Comparison of ENCODE assay signal across 9 cellular contexts in the genomic region with DNA sequence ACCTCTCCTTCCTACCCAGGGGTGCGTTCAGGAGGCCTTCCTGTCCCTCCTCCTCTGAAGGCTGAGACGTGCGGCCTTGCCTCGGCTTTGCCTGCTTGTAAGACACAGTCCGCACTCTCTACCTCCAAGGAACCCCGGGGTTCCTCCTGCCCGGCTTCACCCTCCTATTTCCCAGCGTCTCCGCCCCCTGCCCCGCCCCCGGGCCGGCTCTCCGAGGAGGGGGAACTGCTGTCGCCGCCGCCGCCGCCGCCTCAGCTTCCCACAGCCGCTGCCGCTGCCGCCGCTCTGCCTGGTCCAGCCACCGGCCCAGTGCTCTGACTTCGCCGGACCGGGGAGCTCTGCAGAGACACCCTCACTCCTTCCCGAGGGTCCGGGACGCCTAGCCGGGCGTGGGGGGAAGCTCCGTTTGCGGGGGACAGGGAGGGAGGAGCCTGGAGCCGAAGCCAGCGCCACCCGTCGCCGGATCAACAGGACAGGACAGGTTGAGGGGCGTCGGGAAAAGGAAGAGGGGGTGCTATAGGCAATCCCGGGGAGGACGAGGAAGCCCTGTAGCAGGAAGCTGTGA. TPM values are rescaled to one million over a fixed set of nuclear protein-coding genes. Genes with fewer than 3 reads are reported as not detected.
A peak's percentile ranks its signal among the peaks of the same experiment; 100 is the strongest.
DNase-seq lines count a peak whose midpoint lies in the region; ATAC-seq and TF ChIP-seq lines count a peak whose summit lies in the region.
"Had no signal": no experiment of that assay in that cellular context is flagged by ENCODE, and none has a peak within 500 bp of the region (broad histone marks: within the 10 kb centered on the region; RNA-seq: fewer than 3 reads in every experiment).

No MANE protein-coding gene starts in this region.

- H3K36me3 ChIP-seq in BJ (ENCODE audit: control insufficient read depth, insufficient read depth, low read length), result no peaks in the 10 kb centered on the region
- H3K36me3 ChIP-seq in OCI-LY7 (ENCODE audit: insufficient read depth, low read length), result no peaks in the 10 kb centered on the region
- H3K36me3 ChIP-seq in psoas muscle (ENCODE audit: insufficient read depth in 1 of 2, low read depth in 1 of 2), result no peaks in the 10 kb centered on the region

- H3K36me3 Mint-ChIP-seq in activated naive CD8-positive, alpha-beta T cell treated with anti-CD3 and anti-CD28 coated beads for 36 hours, result peaks cover 10% of the 10 kb centered on the region

- no peak overlapping the region for H3K27ac ChIP-seq in OCI-LY7 (ENCODE audit: low read depth, low read length, poor library complexity, severe bottlenecking)
- H3K27ac ChIP-seq in psoas muscle, result peak overlapping the region; percentile 100

- peaks cover 42% of the 10 kb centered on the region for H3K27me3 Mint-ChIP-seq in activated naive CD8-positive, alpha-beta T cell treated with anti-CD3 and anti-CD28 coated beads for 36 hours

- H3K9me2 ChIP-seq in OCI-LY7 (ENCODE audit: insufficient read depth, low read length), result no peaks in the 10 kb centered on the region

- BruUV-seq in OCI-LY7 (replicated peaks; lab: Mats Ljungman, UMichigan), result no TSS peak

- H4K20me1 ChIP-seq in OCI-LY7 (ENCODE audit: insufficient read depth, low read length), result no peaks in the 10 kb centered on the region

- intact Hi-C loops in OCI-LY7 (cut with micrococcal nuclease; ENCODE audit: unreplicated experiment), result loop anchor here (5.0 kb wide), 1 partner anchor 401 kb away; the partner anchor contains the start of gene SLC16A13
- intact Hi-C loops in left ventricle myocardium superior (cut with micrococcal nuclease), result no loop called here
- intact Hi-C loops in psoas muscle (cut with DNase I), result loop anchor here (2.0 to 10.0 kb wide), 6 partner anchors 43 to 247 kb away; partner anchors contain the start of genes KCTD11 (in 2 of the 2), SENP3 (in 2 of the 2), SLC35G6 (in 1 of the 2) and TP53 (in 1 of the 2)

- 24 to 38% (median 28%) methylated on average over 42 to 43 of the region's 43 CpGs for WGBS in psoas muscle, 3 donors

- DNase-seq in BJ (ENCODE audit: low read depth) (no peak), OCI-LY7 (ENCODE audit: low spot score) (peak; percentile 29), left ventricle myocardium superior (peak; percentile 87), psoas muscle (peak; percentile 76 to 85), NAMALWA (ENCODE audit: low spot score) (no peak)
- DNase-seq in activated naive CD8-positive, alpha-beta T cell treated with anti-CD3 and anti-CD28 coated beads for 36 hours, result peak; percentile 77

- H3K4me1 ChIP-seq in OCI-LY7 (ENCODE audit: insufficient read depth, low read length, poor library complexity, severe bottlenecking), result peaks cover 40% of the 10 kb centered on the region
- H3K4me1 ChIP-seq in psoas muscle, result peaks cover 44% of the 10 kb centered on the region

- no peak for TF ChIP-seq CTCF in BJ (IDR thresholded peaks at IDR 0.05; ENCODE audit: insufficient read depth, low read depth, low read length)
- TF ChIP-seq CTCF in OCI-LY7 (conservative IDR thresholded peaks at IDR 0.05; ENCODE audit: low read length), result no peak
- TF ChIP-seq CTCF in psoas muscle (IDR thresholded peaks at IDR 0.05), result no peak

- H3K9me3 Mint-ChIP-seq in activated naive CD8-positive, alpha-beta T cell treated with anti-CD3 and anti-CD28 coated beads for 36 hours, result no peaks in the 10 kb centered on the region
- H3K9me3 Mint-ChIP-seq: activated naive CD4-positive, alpha-beta T cell treated with anti-CD3 and anti-CD28 coated beads, Interleukin-2, amount 50 U/mL, for 72 hours had no signal

- peak overlapping the region; percentile 54 for H3K27ac Mint-ChIP-seq in activated naive CD8-positive, alpha-beta T cell treated with anti-CD3 and anti-CD28 coated beads for 36 hours

- POLR2A ChIA-PET in BJ (lab: Charles Lee), result interaction anchor here (0.5 kb wide), 1 partner anchor 118 kb away, joined by 3 read pairs; no protein-coding TSS in a partner anchor
- POLR2A ChIA-PET in OCI-LY7 (lab: Charles Lee), result interaction anchor here (0.6 kb wide), 1 partner anchor 54 kb away, joined by 3 read pairs; no protein-coding TSS in a partner anchor

- peaks cover 41% of the 10 kb centered on the region for H3K4me1 Mint-ChIP-seq in activated naive CD8-positive, alpha-beta T cell treated with anti-CD3 and anti-CD28 coated beads for 36 hours

- CTCF ChIA-PET in BJ (lab: Yijun Ruan, JAX), result interaction anchor here (0.6 to 5.4 kb wide), 8 partner anchors 9 to 151 kb away, joined by 3 to 45 read pairs (median 8); partner anchors contain the start of genes POLR2A, SENP3, SOX15 and TMEM95
- CTCF ChIA-PET in OCI-LY7 (lab: Charles Lee; ENCODE audit: unreplicated experiment), result interaction anchor here (0.8 kb wide), 1 partner anchor 41 kb away, joined by 3 read pairs; the partner anchor contains the start of gene ZBTB4

- peak overlapping the region; percentile 9; the same call in 1 of the 2 replicates for H3K4me3 ChIP-seq in BJ (ENCODE audit: low read depth, low read length)
- H3K4me3 ChIP-seq in OCI-LY7 (ENCODE audit: low read depth, low read length, poor library complexity, severe bottlenecking), result peak overlapping the region; percentile 55
- H3K4me3 ChIP-seq in psoas muscle, result peak overlapping the region; percentile 72

- H3K9me3 ChIP-seq in OCI-LY7 (ENCODE audit: low read length), result no peaks in the 10 kb centered on the region
- no peaks in the 10 kb centered on the region for H3K9me3 ChIP-seq in psoas muscle

- H2AFZ ChIP-seq in OCI-LY7 (ENCODE audit: low read length), result no peak overlapping the region

- peaks cover 4% of the 10 kb centered on the region; the same call in 1 of the 2 replicates for H3K79me2 ChIP-seq in OCI-LY7 (ENCODE audit: insufficient read depth, low read depth, low read length)

- peaks cover 23% of the 10 kb centered on the region for H3K27me3 ChIP-seq in BJ (ENCODE audit: control insufficient read depth, insufficient read depth, low read length)
- no peaks in the 10 kb centered on the region for H3K27me3 ChIP-seq in psoas muscle (ENCODE audit: insufficient read depth in 3 of 3, low read length in 2 of 3)

- peak overlapping the region; percentile 99 for H3K4me2 ChIP-seq in OCI-LY7 (ENCODE audit: low read length)

- ATAC-seq in left ventricle myocardium superior, result peak; percentile 20
- peak in 1 of 4 donors; percentile 6 for ATAC-seq in psoas muscle
- ATAC-seq in HG03432 (IDR thresholded peaks at IDR 0.05; ENCODE audit: unreplicated experiment), result no peak
- ATAC-seq in GM18873 (IDR thresholded peaks at IDR 0.05; ENCODE audit: low FRiP score, unreplicated experiment), result no peak

- H3K4me3 Mint-ChIP-seq in activated naive CD8-positive, alpha-beta T cell treated with anti-CD3 and anti-CD28 coated beads for 36 hours, result peak overlapping the region; percentile 86

RNA-seq across cellular contexts. Expression of gene FGF11, which starts 1.2 kb away (rescaled TPM):
- 0.50 and 0.98 TPM in 2 replicates for polyA plus RNA-seq in BJ (2011; rRNA removed)
- polyA minus RNA-seq in BJ (2011; rRNA and poly(A)+ RNA removed), result 0.85 TPM in 1 of 2 replicates, not detected in the other
- total RNA-seq in OCI-LY7 (2014; rRNA removed; shearing (Covaris generic)), result 1.3 and 2.8 TPM in 2 replicates
- 9.9 and 11.0 TPM in 2 replicates for total RNA-seq in OCI-LY7 (2022)
- 1 to 10 TPM; 7.6 to 9.2 TPM for total RNA-seq in activated naive CD8-positive, alpha-beta T cell treated with anti-CD3 and anti-CD28 coated beads for 36 hours
- 13.8 TPM for total RNA-seq in left ventricle myocardium superior
- total RNA-seq in psoas muscle, result 10 to 100 TPM in 3 of 4 donors, 1 to 10 TPM in 1; 2.7 to 21.1 (median 10.1) TPM
- 1 to 10 TPM; 2.0 to 4.4 (median 3.7) TPM for polyA plus RNA-seq in psoas muscle

RNA-seq across cellular contexts. Expression of gene TMEM102, which starts 2.9 kb away (rescaled TPM):
- polyA plus RNA-seq in BJ (2011; rRNA removed) (1.8 and 3.0 TPM in 2 replicates), psoas muscle (1 to 10 TPM in 2 of 3 donors, under 1 TPM in 1; 0.84 to 3.2 (median 1.7) TPM)
- polyA minus RNA-seq in BJ (2011; rRNA and poly(A)+ RNA removed), result 1.6 TPM in 2 replicates
- 13.4 and 15.6 TPM in 2 replicates for total RNA-seq in OCI-LY7 (2014; rRNA removed; shearing (Covaris generic))
- total RNA-seq in OCI-LY7 (2022) (16.6 and 18.9 TPM in 2 replicates), left ventricle myocardium superior (2.1 TPM), psoas muscle (under 1 TPM; 0.41 to 0.95 (median 0.68) TPM)
- total RNA-seq in activated naive CD8-positive, alpha-beta T cell treated with anti-CD3 and anti-CD28 coated beads for 36 hours, result 10 to 100 TPM; 10.4 TPM

RNA-seq across cellular contexts. Expression of gene CHRNB1, which starts 6.7 kb away (rescaled TPM):
- polyA plus RNA-seq in BJ (2011; rRNA removed) (6.8 and 7.4 TPM in 2 replicates), psoas muscle (100 to 1,000 TPM in 1 of 3 donors, 10 to 100 TPM in 2; 73.0 to 118 (median 91.7) TPM)
- polyA minus RNA-seq in BJ (2011; rRNA and poly(A)+ RNA removed), result 2.8 and 4.6 TPM in 2 replicates
- 12.7 and 13.2 TPM in 2 replicates for total RNA-seq in OCI-LY7 (2014; rRNA removed; shearing (Covaris generic))
- total RNA-seq in OCI-LY7 (2022) (13.4 and 15.6 TPM in 2 replicates), left ventricle myocardium superior (9.6 TPM), psoas muscle (100 to 1,000 TPM; 107 to 190 (median 147) TPM)
- total RNA-seq in activated naive CD8-positive, alpha-beta T cell treated with anti-CD3 and anti-CD28 coated beads for 36 hours, result 10 to 100 TPM; 10.6 to 11.3 TPM

RNA-seq across cellular contexts. Expression of gene SPEM3, which starts 9.5 kb away (rescaled TPM):
- polyA plus RNA-seq in BJ (2011; rRNA removed), result not detected in 2 replicates
- polyA minus RNA-seq in BJ (2011; rRNA and poly(A)+ RNA removed), result not detected in 2 replicates
- not detected in 2 replicates for total RNA-seq in OCI-LY7 (2014; rRNA removed; shearing (Covaris generic))
- total RNA-seq in OCI-LY7 (2022), result not detected in 2 replicates
- not detected for total RNA-seq in activated naive CD8-positive, alpha-beta T cell treated with anti-CD3 and anti-CD28 coated beads for 36 hours
- not detected for total RNA-seq in left ventricle myocardium superior
- not detected for total RNA-seq in psoas muscle
- under 1 TPM in 1 of 3 donors, not detected in 2; 0.01 TPM for polyA plus RNA-seq in psoas muscle
- total RNA-seq: activated naive CD4-positive, alpha-beta T cell treated with anti-CD3 and anti-CD28 coated beads, Interleukin-2, amount 50 U/mL, for 72 hours had no signal

RNA-seq across cellular contexts. Expression of gene SPEM2, which starts 12.7 kb away (rescaled TPM):
- polyA plus RNA-seq in BJ (2011; rRNA removed), result not detected in 2 replicates
- not detected in 2 replicates for polyA minus RNA-seq in BJ (2011; rRNA and poly(A)+ RNA removed)
- total RNA-seq in OCI-LY7 (2014; rRNA removed; shearing (Covaris generic)), result not detected in 2 replicates
- total RNA-seq in OCI-LY7 (2022), result not detected in 2 replicates
- total RNA-seq in activated naive CD8-positive, alpha-beta T cell treated with anti-CD3 and anti-CD28 coated beads for 36 hours, result not detected
- not detected for total RNA-seq in left ventricle myocardium superior
- total RNA-seq in psoas muscle, result not detected
- under 1 TPM in 1 of 3 donors, not detected in 2; 0.03 TPM for polyA plus RNA-seq in psoas muscle

Comparison
In these comparisons a context has a peak if more than half of its experiments do, and no peak if none do; other contexts are left out.
1. DNase-seq: peak in OCI-LY7 (single experiment), activated naive CD8-positive, alpha-beta T cell treated with anti-CD3 and anti-CD28 coated beads for 36 hours (single experiment), left ventricle myocardium superior (single experiment) and psoas muscle (2 of 2); none in BJ (single experiment) and NAMALWA (single experiment).
2. H3K4me3 ChIP-seq: peak in every context shown above with its lines; median percentile 72 in psoas muscle; 55 in OCI-LY7; 9 in BJ.
3. RNA of gene CHRNB1, which starts 6.7 kb away (total RNA-seq): 107 to 190 TPM in psoas muscle; 12.7 to 15.6 TPM in OCI-LY7, 10.6 to 11.3 TPM in activated naive CD8-positive, alpha-beta T cell treated with anti-CD3 and anti-CD28 coated beads for 36 hours and 9.6 TPM in left ventricle myocardium superior (single experiment); every median in the first group is over 4 times any median in the second.